ENCODE assay signal across 25 cellular contexts in the genomic region with DNA sequence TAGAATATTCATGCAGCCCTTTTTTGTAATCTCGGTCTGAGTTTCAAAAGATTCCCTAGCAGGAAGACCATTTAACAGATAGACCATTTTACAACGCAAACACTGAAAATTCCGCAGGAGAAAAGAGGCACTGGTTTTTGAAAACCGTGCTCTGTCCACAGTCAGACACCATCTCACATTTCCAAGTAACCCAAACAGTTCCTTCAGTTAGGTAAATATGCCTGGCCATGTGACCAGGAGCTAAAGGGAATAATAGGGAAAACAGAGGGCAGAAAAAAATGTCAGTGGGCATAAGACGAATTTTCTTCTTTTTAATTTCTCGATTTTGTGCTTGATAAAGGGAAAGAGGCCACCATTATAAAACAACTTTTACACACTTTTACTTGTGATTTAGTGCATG.
"Had no signal": no experiment of that assay in that cellular context is flagged by ENCODE, and none has a peak within 500 bp of the region (broad histone marks: within the 10 kb centered on the region; RNA-seq: fewer than 3 reads in every experiment).

No MANE protein-coding gene starts in this region.

- ATAC-seq: activated CD4-positive, CD25-positive, alpha-beta regulatory T cell treated with anti-CD3 and anti-CD28 coated beads, Interleukin-2, amount 50 U/mL, for 24 hours; gastrocnemius medialis; natural killer cell treated with Interleukin-12 subunit alpha and Interleukin-12 subunit beta and Interleukin-15 and Interleukin-18, amount 100 ng/mL, for 72 hours; psoas muscle; upper lobe of right lung had no signal

- H3K4me3 ChIP-seq: gastrocnemius medialis, hepatocyte, left ventricle myocardium inferior, lung, psoas muscle, suprapubic skin, tibial artery, upper lobe of right lung had no signal

- H3K79me2 ChIP-seq: parathyroid adenoma had no signal

- H3K9me3 ChIP-seq: gastrocnemius medialis, left ventricle myocardium inferior, psoas muscle, suprapubic skin, tibial artery, upper lobe of right lung had no signal

- H2AFZ ChIP-seq: hepatocyte, parathyroid adenoma had no signal

- H3K9ac ChIP-seq: parathyroid adenoma had no signal

- H3K4me2 ChIP-seq: hepatocyte had no signal

- H3K27me3 Mint-ChIP-seq: activated naive CD8-positive, alpha-beta T cell had no signal

- H3K27ac Mint-ChIP-seq: activated naive CD8-positive, alpha-beta T cell; natural killer cell treated with Interleukin-12 subunit alpha and Interleukin-12 subunit beta and Interleukin-15 and Interleukin-18, amount 100 ng/mL, for 72 hours had no signal

- H3K4me1 ChIP-seq: psoas muscle, upper lobe of right lung had no signal

- H3K27ac ChIP-seq: gastrocnemius medialis, hepatocyte, left ventricle myocardium inferior, parathyroid adenoma, psoas muscle, suprapubic skin, tibial artery, upper lobe of right lung, WERI-Rb-1 had no signal

- DNase-seq: activated CD4-positive, alpha-beta T cell treated with anti-CD3 and anti-CD28 coated beads for 48 hours; activated CD4-positive, alpha-beta T cell treated with anti-CD3 and anti-CD28 coated beads, Interleukin-2, amount 50 U/mL, for 48 hours; activated CD8-positive, alpha-beta memory T cell treated with anti-CD3 and anti-CD28 coated beads for 24 hours; activated effector memory CD4-positive, alpha-beta T cell treated with Interleukin-2 at 50 U/mL for 16 hours; activated naive CD4-positive, alpha-beta T cell treated with Interleukin-2 at 50 U/mL for 16 hours; anterior cingulate cortex; effector CD8-positive, alpha-beta T cell; erythroblast; gastrocnemius medialis; islet precursor cell; left ventricle myocardium inferior; mesendoderm; psoas muscle; stimulated activated naive CD4-positive, alpha-beta T cell; T-helper 9 cell; tibial artery; upper lobe of right lung; WERI-Rb-1 had no signal

- H3K4me3 Mint-ChIP-seq: activated naive CD8-positive, alpha-beta T cell; natural killer cell treated with Interleukin-12 subunit alpha and Interleukin-12 subunit beta and Interleukin-15 and Interleukin-18, amount 100 ng/mL, for 72 hours had no signal

- H3K36me3 ChIP-seq: gastrocnemius medialis, left ventricle myocardium inferior, suprapubic skin, tibial artery, upper lobe of right lung had no signal

- H3K36me3 Mint-ChIP-seq: activated naive CD8-positive, alpha-beta T cell; natural killer cell treated with Interleukin-12 subunit alpha and Interleukin-12 subunit beta and Interleukin-15 and Interleukin-18, amount 100 ng/mL, for 72 hours had no signal

- H3K27me3 ChIP-seq: tibial artery had no signal
